Comparison of ENCODE assay signal across 1 cellular context in the genomic region with DNA sequence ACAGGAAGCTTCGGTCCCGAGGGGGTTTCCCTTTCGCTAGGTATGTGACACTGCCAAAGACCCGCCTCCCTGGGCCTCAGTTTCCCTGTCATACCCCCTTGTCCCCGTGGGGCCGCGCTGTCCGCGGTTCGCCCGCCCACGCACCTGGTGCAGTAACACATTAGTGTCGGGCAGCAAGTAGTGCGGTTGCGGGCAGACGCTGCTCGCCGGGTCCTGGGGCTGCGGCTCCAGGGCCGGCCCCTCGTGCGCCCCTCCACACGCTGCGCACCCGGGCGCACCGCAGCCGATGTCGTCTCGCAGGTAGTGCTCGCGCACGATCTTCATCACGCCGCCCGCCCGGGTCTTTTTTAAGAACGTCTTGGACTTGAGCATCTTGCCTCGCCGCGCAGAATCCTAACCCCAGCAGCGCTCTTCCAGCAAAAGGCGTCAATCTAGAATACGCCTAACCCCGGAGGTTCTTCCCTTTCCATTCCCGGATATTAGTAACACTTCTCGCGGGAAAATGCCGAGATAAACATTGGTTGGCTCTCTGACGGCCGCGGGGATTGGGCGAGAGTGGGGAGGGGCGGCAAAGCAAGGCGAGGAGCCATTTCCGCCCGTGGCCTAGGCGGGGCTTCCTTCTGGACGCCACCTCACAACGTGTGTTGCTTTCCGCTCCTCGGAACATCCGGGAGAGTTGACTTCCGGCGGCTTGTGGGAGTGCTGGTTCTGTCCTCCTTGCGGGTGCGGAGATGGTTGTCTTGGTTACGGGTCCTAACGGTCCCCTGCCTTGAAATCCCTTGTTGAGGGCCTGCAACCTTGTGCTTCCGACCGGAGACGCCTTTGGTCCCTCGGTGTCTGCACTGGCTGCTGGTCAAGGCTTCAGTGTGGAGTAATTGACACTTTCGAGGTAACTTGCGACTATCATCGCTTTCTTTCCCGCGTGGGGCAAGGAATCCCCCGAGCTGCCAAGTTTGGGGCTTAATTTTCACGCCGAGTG.
A peak's percentile ranks its signal among the peaks of the same experiment; 100 is the strongest.
TF ChIP-seq lines count a peak whose summit lies in the region.

A gene with protein sequence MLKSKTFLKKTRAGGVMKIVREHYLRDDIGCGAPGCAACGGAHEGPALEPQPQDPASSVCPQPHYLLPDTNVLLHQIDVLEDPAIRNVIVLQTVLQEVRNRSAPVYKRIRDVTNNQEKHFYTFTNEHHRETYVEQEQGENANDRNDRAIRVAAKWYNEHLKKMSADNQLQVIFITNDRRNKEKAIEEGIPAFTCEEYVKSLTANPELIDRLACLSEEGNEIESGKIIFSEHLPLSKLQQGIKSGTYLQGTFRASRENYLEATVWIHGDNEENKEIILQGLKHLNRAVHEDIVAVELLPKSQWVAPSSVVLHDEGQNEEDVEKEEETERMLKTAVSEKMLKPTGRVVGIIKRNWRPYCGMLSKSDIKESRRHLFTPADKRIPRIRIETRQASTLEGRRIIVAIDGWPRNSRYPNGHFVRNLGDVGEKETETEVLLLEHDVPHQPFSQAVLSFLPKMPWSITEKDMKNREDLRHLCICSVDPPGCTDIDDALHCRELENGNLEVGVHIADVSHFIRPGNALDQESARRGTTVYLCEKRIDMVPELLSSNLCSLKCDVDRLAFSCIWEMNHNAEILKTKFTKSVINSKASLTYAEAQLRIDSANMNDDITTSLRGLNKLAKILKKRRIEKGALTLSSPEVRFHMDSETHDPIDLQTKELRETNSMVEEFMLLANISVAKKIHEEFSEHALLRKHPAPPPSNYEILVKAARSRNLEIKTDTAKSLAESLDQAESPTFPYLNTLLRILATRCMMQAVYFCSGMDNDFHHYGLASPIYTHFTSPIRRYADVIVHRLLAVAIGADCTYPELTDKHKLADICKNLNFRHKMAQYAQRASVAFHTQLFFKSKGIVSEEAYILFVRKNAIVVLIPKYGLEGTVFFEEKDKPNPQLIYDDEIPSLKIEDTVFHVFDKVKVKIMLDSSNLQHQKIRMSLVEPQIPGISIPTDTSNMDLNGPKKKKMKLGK (minus strand): TSS at position 440 of the 979 bp plus-strand sequence. CDS start 68 bp downstream, at position 372.
A gene with protein sequence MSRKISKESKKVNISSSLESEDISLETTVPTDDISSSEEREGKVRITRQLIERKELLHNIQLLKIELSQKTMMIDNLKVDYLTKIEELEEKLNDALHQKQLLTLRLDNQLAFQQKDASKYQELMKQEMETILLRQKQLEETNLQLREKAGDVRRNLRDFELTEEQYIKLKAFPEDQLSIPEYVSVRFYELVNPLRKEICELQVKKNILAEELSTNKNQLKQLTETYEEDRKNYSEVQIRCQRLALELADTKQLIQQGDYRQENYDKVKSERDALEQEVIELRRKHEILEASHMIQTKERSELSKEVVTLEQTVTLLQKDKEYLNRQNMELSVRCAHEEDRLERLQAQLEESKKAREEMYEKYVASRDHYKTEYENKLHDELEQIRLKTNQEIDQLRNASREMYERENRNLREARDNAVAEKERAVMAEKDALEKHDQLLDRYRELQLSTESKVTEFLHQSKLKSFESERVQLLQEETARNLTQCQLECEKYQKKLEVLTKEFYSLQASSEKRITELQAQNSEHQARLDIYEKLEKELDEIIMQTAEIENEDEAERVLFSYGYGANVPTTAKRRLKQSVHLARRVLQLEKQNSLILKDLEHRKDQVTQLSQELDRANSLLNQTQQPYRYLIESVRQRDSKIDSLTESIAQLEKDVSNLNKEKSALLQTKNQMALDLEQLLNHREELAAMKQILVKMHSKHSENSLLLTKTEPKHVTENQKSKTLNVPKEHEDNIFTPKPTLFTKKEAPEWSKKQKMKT (plus strand): TSS at position 673 of the 979 bp plus-strand sequence. CDS start 1,337 bp downstream, outside the sequence.

TF ChIP-seq in HepG2, 621 proteins besides CTCF, POLR2A, EP300 and RAD21 (continued from another document and continues in another):
- TF ChIP-seq, protein P1, sequence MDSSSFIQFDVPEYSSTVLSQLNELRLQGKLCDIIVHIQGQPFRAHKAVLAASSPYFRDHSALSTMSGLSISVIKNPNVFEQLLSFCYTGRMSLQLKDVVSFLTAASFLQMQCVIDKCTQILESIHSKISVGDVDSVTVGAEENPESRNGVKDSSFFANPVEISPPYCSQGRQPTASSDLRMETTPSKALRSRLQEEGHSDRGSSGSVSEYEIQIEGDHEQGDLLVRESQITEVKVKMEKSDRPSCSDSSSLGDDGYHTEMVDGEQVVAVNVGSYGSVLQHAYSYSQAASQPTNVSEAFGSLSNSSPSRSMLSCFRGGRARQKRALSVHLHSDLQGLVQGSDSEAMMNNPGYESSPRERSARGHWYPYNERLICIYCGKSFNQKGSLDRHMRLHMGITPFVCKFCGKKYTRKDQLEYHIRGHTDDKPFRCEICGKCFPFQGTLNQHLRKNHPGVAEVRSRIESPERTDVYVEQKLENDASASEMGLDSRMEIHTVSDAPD (CRISPR knock-in tag; IDR thresholded peaks at IDR 0.05) = no peak
- TF ChIP-seq ZNF354B (CRISPR knock-in tag; IDR thresholded peaks at IDR 0.05) (no peak), ZNF772 (CRISPR knock-in tag; IDR thresholded peaks at IDR 0.05) (no peak; the same call in 1 of the 2 replicates), MTA3 (CRISPR knock-in tag; IDR thresholded peaks at IDR 0.05) (no peak), STAG1 (CRISPR knock-in tag; IDR thresholded peaks at IDR 0.05) (no peak), SRY (CRISPR knock-in tag; IDR thresholded peaks at IDR 0.05) (peak; percentile 30; the same call in 1 of the 2 replicates), ZNF556 (CRISPR knock-in tag; IDR thresholded peaks at IDR 0.05; ENCODE audit: borderline replicate concordance) (peak; percentile 60), ZNF138 (CRISPR knock-in tag; IDR thresholded peaks at IDR 0.05; ENCODE audit: low read depth) (no peak), RBAK (CRISPR knock-in tag; IDR thresholded peaks at IDR 0.05) (no peak), ZNF883 (CRISPR knock-in tag; IDR thresholded peaks at IDR 0.05; ENCODE audit: not compliant biosample characterization) (no peak), ZNF329 (CRISPR knock-in tag; IDR thresholded peaks at IDR 0.05; ENCODE audit: low read depth) (no peak), SP4 (CRISPR knock-in tag; IDR thresholded peaks at IDR 0.05) (no peak; the same call in none of the 2 replicates), TSC22D2 (CRISPR knock-in tag; IDR thresholded peaks at IDR 0.05; ENCODE audit: borderline replicate concordance) (no peak), ZNF607 (CRISPR knock-in tag; IDR thresholded peaks at IDR 0.05; ENCODE audit: borderline replicate concordance) (no peak; the same call in 1 of the 2 replicates), SMARCE1 (IDR thresholded peaks at IDR 0.05; ENCODE audit: borderline replicate concordance) (no peak), ZNF737 (CRISPR knock-in tag; IDR thresholded peaks at IDR 0.05; ENCODE audit: borderline replicate concordance) (no peak), ZNF709 (CRISPR knock-in tag; IDR thresholded peaks at IDR 0.05) (no peak), SIN3A (IDR thresholded peaks at IDR 0.05; ENCODE audit: borderline replicate concordance, low read depth, low read length) (peak; percentile 81; the same call in 1 of the 2 replicates), ZFP82 (CRISPR knock-in tag; IDR thresholded peaks at IDR 0.05; ENCODE audit: borderline replicate concordance) (no peak), SIX1 (CRISPR knock-in tag; IDR thresholded peaks at IDR 0.05; ENCODE audit: borderline replicate concordance) (no peak), ZNF567 (CRISPR knock-in tag; IDR thresholded peaks at IDR 0.05; ENCODE audit: borderline replicate concordance) (no peak; the same call in 1 of the 2 replicates), YEATS4 (CRISPR knock-in tag; IDR thresholded peaks at IDR 0.05; ENCODE audit: borderline replicate concordance) (peak; percentile 79), ZNF577 (CRISPR knock-in tag; IDR thresholded peaks at IDR 0.05; ENCODE audit: borderline replicate concordance, low read depth) (no peak), ZNF256 (CRISPR knock-in tag; conservative IDR thresholded peaks at IDR 0.05) (no peak), NR2F1 (CRISPR knock-in tag; IDR thresholded peaks at IDR 0.05) (no peak), NRL (CRISPR knock-in tag; IDR thresholded peaks at IDR 0.05; ENCODE audit: borderline replicate concordance) (peak; percentile 28; the same call in 1 of the 2 replicates), ZNF562 (CRISPR knock-in tag; IDR thresholded peaks at IDR 0.05; ENCODE audit: borderline replicate concordance) (no peak), RXRB (CRISPR knock-in tag; IDR thresholded peaks at IDR 0.05; ENCODE audit: borderline replicate concordance) (no peak), ATF1 (CRISPR knock-in tag; IDR thresholded peaks at IDR 0.05) (no peak), ZMAT3 (CRISPR knock-in tag; conservative IDR thresholded peaks at IDR 0.05) (no peak)
- TF ChIP-seq, protein P2, sequence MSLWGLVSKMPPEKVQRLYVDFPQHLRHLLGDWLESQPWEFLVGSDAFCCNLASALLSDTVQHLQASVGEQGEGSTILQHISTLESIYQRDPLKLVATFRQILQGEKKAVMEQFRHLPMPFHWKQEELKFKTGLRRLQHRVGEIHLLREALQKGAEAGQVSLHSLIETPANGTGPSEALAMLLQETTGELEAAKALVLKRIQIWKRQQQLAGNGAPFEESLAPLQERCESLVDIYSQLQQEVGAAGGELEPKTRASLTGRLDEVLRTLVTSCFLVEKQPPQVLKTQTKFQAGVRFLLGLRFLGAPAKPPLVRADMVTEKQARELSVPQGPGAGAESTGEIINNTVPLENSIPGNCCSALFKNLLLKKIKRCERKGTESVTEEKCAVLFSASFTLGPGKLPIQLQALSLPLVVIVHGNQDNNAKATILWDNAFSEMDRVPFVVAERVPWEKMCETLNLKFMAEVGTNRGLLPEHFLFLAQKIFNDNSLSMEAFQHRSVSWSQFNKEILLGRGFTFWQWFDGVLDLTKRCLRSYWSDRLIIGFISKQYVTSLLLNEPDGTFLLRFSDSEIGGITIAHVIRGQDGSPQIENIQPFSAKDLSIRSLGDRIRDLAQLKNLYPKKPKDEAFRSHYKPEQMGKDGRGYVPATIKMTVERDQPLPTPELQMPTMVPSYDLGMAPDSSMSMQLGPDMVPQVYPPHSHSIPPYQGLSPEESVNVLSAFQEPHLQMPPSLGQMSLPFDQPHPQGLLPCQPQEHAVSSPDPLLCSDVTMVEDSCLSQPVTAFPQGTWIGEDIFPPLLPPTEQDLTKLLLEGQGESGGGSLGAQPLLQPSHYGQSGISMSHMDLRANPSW (CRISPR knock-in tag; IDR thresholded peaks at IDR 0.05; ENCODE audit: borderline replicate concordance) = no peak; the same call in 1 of the 2 replicates
- TF ChIP-seq, protein P3, sequence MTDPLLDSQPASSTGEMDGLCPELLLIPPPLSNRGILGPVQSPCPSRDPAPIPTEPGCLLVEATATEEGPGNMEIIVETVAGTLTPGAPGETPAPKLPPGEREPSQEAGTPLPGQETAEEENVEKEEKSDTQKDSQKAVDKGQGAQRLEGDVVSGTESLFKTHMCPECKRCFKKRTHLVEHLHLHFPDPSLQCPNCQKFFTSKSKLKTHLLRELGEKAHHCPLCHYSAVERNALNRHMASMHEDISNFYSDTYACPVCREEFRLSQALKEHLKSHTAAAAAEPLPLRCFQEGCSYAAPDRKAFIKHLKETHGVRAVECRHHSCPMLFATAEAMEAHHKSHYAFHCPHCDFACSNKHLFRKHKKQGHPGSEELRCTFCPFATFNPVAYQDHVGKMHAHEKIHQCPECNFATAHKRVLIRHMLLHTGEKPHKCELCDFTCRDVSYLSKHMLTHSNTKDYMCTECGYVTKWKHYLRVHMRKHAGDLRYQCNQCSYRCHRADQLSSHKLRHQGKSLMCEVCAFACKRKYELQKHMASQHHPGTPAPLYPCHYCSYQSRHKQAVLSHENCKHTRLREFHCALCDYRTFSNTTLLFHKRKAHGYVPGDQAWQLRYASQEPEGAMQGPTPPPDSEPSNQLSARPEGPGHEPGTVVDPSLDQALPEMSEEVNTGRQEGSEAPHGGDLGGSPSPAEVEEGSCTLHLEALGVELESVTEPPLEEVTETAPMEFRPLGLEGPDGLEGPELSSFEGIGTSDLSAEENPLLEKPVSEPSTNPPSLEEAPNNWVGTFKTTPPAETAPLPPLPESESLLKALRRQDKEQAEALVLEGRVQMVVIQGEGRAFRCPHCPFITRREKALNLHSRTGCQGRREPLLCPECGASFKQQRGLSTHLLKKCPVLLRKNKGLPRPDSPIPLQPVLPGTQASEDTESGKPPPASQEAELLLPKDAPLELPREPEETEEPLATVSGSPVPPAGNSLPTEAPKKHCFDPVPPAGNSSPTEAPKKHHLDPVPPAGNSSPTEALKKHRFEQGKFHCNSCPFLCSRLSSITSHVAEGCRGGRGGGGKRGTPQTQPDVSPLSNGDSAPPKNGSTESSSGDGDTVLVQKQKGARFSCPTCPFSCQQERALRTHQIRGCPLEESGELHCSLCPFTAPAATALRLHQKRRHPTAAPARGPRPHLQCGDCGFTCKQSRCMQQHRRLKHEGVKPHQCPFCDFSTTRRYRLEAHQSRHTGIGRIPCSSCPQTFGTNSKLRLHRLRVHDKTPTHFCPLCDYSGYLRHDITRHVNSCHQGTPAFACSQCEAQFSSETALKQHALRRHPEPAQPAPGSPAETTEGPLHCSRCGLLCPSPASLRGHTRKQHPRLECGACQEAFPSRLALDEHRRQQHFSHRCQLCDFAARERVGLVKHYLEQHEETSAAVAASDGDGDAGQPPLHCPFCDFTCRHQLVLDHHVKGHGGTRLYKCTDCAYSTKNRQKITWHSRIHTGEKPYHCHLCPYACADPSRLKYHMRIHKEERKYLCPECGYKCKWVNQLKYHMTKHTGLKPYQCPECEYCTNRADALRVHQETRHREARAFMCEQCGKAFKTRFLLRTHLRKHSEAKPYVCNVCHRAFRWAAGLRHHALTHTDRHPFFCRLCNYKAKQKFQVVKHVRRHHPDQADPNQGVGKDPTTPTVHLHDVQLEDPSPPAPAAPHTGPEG (CRISPR knock-in tag; IDR thresholded peaks at IDR 0.05) = no peak
- TF ChIP-seq, protein P4, sequence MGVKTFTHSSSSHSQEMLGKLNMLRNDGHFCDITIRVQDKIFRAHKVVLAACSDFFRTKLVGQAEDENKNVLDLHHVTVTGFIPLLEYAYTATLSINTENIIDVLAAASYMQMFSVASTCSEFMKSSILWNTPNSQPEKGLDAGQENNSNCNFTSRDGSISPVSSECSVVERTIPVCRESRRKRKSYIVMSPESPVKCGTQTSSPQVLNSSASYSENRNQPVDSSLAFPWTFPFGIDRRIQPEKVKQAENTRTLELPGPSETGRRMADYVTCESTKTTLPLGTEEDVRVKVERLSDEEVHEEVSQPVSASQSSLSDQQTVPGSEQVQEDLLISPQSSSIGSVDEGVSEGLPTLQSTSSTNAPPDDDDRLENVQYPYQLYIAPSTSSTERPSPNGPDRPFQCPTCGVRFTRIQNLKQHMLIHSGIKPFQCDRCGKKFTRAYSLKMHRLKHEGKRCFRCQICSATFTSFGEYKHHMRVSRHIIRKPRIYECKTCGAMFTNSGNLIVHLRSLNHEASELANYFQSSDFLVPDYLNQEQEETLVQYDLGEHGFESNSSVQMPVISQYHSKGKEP (CRISPR knock-in tag; IDR thresholded peaks at IDR 0.05) = no peak
